In the genomic region with DNA sequence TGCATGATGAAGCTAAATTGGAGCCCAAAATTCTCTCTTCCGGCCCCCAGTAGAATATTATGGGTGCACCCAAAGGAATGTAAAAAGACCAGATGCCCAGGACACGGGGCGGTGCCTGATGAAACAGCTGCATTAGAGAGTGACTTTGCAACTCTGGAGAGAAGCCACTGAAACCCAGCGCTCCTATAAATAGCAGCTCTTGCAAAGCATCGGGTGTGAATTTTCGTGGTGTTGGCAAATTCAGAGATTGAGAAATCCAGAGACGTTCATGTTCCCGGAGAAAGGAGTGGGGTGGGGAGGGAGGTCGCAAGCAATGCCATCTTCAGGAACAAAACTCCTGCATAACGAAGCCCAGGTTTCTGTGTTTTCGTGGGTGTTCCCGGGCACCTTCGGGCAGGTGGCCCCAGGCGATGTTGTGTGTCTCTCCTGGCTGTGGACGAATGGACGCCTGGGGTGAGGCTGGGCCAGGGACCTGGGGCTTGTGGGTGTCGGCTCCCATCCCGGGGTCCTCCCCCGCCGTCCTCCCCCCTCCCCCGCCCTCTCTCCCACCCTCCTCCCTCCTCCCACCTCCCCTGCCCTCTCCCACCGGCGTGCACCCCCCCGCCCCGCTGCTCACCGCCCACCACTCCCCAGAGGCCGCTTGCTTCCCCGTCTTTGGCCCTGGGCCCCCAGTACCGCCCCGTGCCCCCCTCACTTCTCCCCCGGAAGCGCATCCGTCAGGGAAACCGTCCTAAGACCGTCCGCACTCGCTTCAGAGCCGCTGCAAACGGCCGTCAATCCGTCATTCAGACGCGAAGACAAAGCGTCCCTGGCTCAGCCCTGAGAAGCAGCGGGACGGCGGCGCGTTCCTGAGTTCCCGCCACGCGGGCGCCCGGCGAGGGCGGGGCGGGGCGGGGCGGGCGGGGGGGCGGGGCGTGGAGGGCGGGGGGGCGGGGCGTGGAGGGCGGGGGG, we compare ENCODE assay signal across 8 cellular contexts. TPM values are rescaled to one million over a fixed set of nuclear protein-coding genes. Genes with fewer than 3 reads are reported as not detected.
DNase-seq lines count a peak whose midpoint lies in the region; ATAC-seq, FAIRE-seq and TF ChIP-seq lines count a peak whose summit lies in the region.

No MANE protein-coding gene starts in this region.

- peak overlapping the region in 3 of 5 experiments; percentile 73 to 96 (median 85) for H3K27ac Mint-ChIP-seq in brain

- TF ChIP-seq CTCF in brain (conservative IDR thresholded peaks at IDR 0.05) = no peak

- H3K36me3 ChIP-seq in iPS-18a (ENCODE audit: control insufficient read depth, low read depth, low read length) = no peaks in the 10 kb centered on the region
- no peaks in the 10 kb centered on the region for H3K36me3 ChIP-seq in skeletal muscle satellite cell (ENCODE audit: insufficient read depth, low read length)

- no peak for FAIRE-seq in HTR-8/SVneo (lab: Jason Lieb, UNC)

- H3K36me3 Mint-ChIP-seq in brain = no peaks in the 10 kb centered on the region

- H3K4me1 ChIP-seq in iPS-18a (ENCODE audit: control insufficient read depth, low read depth, low read length) (peaks cover 8% of the 10 kb centered on the region), skeletal muscle satellite cell (ENCODE audit: control insufficient read depth, insufficient read depth, low read length) (peaks cover 12% of the 10 kb centered on the region)

- peak overlapping the region; percentile 65 for H3K4me3 ChIP-seq in iPS-18a (ENCODE audit: low read length)
- peak overlapping the region; percentile 63 for H3K4me3 ChIP-seq in skeletal muscle satellite cell (ENCODE audit: low read length)

- H3K27ac ChIP-seq in iPS-18a (ENCODE audit: low read length) = no peak overlapping the region

- peak overlapping the region; percentile 84 to 87 (median 85) for H3K4me3 Mint-ChIP-seq in brain

- peak overlapping the region; percentile 79 for H3K4me2 ChIP-seq in skeletal muscle satellite cell (ENCODE audit: low read length)

- DNase-seq in CD1c-positive myeloid dendritic cell (ENCODE audit: extremely low spot score) = peak; percentile 88
- peak; percentile 44 for DNase-seq in HTR-8/SVneo (ENCODE audit: insufficient read length, low spot score)
- DNase-seq in T-helper 22 cell (ENCODE audit: low read depth) = peak; percentile 52
- DNase-seq in OCI-M2 (lab: John Stamatoyannopoulos, UW; ENCODE audit: unreplicated experiment) = no peak

- H3K27me3 ChIP-seq in iPS-18a (ENCODE audit: control insufficient read depth, insufficient read depth, low read length) = peaks cover 58% of the 10 kb centered on the region
- peaks cover 39% of the 10 kb centered on the region for H3K27me3 ChIP-seq in skeletal muscle satellite cell (ENCODE audit: control insufficient read depth, insufficient read depth, low read length)

- H3K27me3 Mint-ChIP-seq in brain = peaks cover 22% of the 10 kb centered on the region

- peaks cover 18% of the 10 kb centered on the region for H3K4me1 Mint-ChIP-seq in brain

- no peak for ATAC-seq in GM21576 (IDR thresholded peaks at IDR 0.05; ENCODE audit: unreplicated experiment)

- peaks cover 0 to 18% (median 10%) of the 10 kb centered on the region in 5 experiments for H3K9me3 Mint-ChIP-seq in brain

- H3K9me3 ChIP-seq in iPS-18a (ENCODE audit: control insufficient read depth, low read depth, low read length) (no peaks in the 10 kb centered on the region), skeletal muscle satellite cell (replicated peaks; ENCODE audit: low read length) (no peaks in the 10 kb centered on the region)

- H3K9ac ChIP-seq in iPS-18a (ENCODE audit: low read length) = peak overlapping the region; percentile 45
- H3K9ac ChIP-seq in skeletal muscle satellite cell (ENCODE audit: low read depth, low read length) = peak overlapping the region; percentile 36

RNA-seq across cellular contexts. Expression of a gene that starts 26.7 kb away (rescaled TPM):
- 58.5 TPM for polyA plus RNA-seq in brain (ENCODE audit: insufficient read depth, low read depth, low replicate concordance)
- total RNA-seq in skeletal muscle satellite cell (2012; rRNA removed) = 24.5 and 27.4 TPM in 2 replicates

RNA-seq across cellular contexts. Expression of a gene that starts 53.6 kb away (rescaled TPM):
- 43.6 TPM for polyA plus RNA-seq in brain (ENCODE audit: insufficient read depth, low read depth, low replicate concordance)
- total RNA-seq in skeletal muscle satellite cell (2012; rRNA removed) = not detected in 2 replicates
